In genomic region chr13:45630791-45631190, GRCh38 we compare ENCODE assay signal across 28 cellular contexts. TPM values are rescaled to one million over a fixed set of nuclear protein-coding genes. Genes with fewer than 3 reads are reported as not detected.
"Had no signal": no experiment of that assay in that cellular context is flagged by ENCODE, and none has a peak within 500 bp of the region (broad histone marks: within the 10 kb centered on the region; RNA-seq: fewer than 3 reads in every experiment).

No MANE protein-coding gene starts in this region.

- H3K27me3 ChIP-seq: body of pancreas, neural progenitor cell, stomach, upper lobe of left lung had no signal

- H2AFZ ChIP-seq: neural progenitor cell had no signal

- H3K4me1 Mint-ChIP-seq: activated CD4-positive, alpha-beta T cell treated with anti-CD3 and anti-CD28 coated beads for 36 hours had no signal

- FAIRE-seq: colon, kidney, small intestine, TTC549 had no signal

- H3K4me3 Mint-ChIP-seq: activated CD4-positive, alpha-beta T cell treated with anti-CD3 and anti-CD28 coated beads for 36 hours; activated naive CD8-positive, alpha-beta T cell; activated T-helper 1 cell treated with anti-CD3 and anti-CD28 coated beads, Interleukin-12 subunit alpha, Interleukin-12 subunit beta, Interleukin-2, Interleukin-4 antibody, amounts not matched to agents 30 ng/mL and 10 ng/mL and 1 ng/mL, durations not matched to agents 14 hours and 24 hours and 36 hours; neural progenitor cell; WTC11 had no signal

- H3K36me3 Mint-ChIP-seq: activated naive CD8-positive, alpha-beta T cell; neural progenitor cell; WTC11 had no signal

- H3K4me2 ChIP-seq: neural progenitor cell had no signal

- H3K27ac Mint-ChIP-seq: activated CD4-positive, alpha-beta T cell treated with anti-CD3 and anti-CD28 coated beads for 36 hours; activated naive CD8-positive, alpha-beta T cell; activated T-helper 1 cell treated with anti-CD3 and anti-CD28 coated beads, Interleukin-12 subunit alpha, Interleukin-12 subunit beta, Interleukin-2, Interleukin-4 antibody, amounts not matched to agents 30 ng/mL and 10 ng/mL and 1 ng/mL, durations not matched to agents 14 hours and 24 hours and 36 hours; neural progenitor cell; WTC11 had no signal

- H3K36me3 ChIP-seq: left ventricle myocardium inferior, neural progenitor cell, stomach, upper lobe of left lung had no signal

- H3K27ac ChIP-seq: body of pancreas, dorsolateral prefrontal cortex, epithelial cell of prostate, foreskin keratinocyte, left ventricle myocardium inferior, neural progenitor cell, psoas muscle, stomach, upper lobe of left lung had no signal

- H3K9me3 Mint-ChIP-seq: activated T-helper 1 cell treated with anti-CD3 and anti-CD28 coated beads, Interleukin-12 subunit alpha, Interleukin-12 subunit beta, Interleukin-2, Interleukin-4 antibody, amounts not matched to agents 30 ng/mL and 10 ng/mL and 1 ng/mL, durations not matched to agents 14 hours and 24 hours and 36 hours; WTC11 had no signal

- H3K4me3 ChIP-seq: body of pancreas, dorsolateral prefrontal cortex, left ventricle myocardium inferior, neural progenitor cell, psoas muscle, stomach, upper lobe of left lung had no signal

- H3K4me1 ChIP-seq: body of pancreas, foreskin keratinocyte, left ventricle myocardium inferior, stomach, upper lobe of left lung had no signal

- H3K9me3 ChIP-seq: body of pancreas, psoas muscle, upper lobe of left lung had no signal

- ATAC-seq: activated CD4-positive, alpha-beta T cell treated with anti-CD3 and anti-CD28 coated beads for 36 hours; body of pancreas; foreskin keratinocyte; psoas muscle; right cardiac atrium; WTC11 had no signal

- DNase-seq: activated CD4-positive, alpha-beta T cell treated with anti-CD3 and anti-CD28 coated beads for 36 hours; activated CD4-positive, alpha-beta T cell treated with anti-CD3 and anti-CD28 coated beads, Interleukin-2, amount 50 U/mL, for 48 hours; activated T-cell treated with anti-CD3 and anti-CD28 coated beads for 4 hours; amygdala; body of pancreas; central memory CD4-positive, alpha-beta T cell; dorsolateral prefrontal cortex; kidney; left ventricle myocardium inferior; psoas muscle; right cardiac atrium; small intestine; stimulated activated CD4-positive, alpha-beta T cell treated with anti-CD3 and anti-CD28 coated beads, Interleukin-15, amount 100 ng/mL, for 24 hours; stimulated activated CD4-positive, alpha-beta T cell treated with anti-CD3 and anti-CD28 coated beads, Interleukin-2, amount 100 ng/mL, for 48 hours; stomach; T-helper 2 cell; upper lobe of left lung had no signal

- H3K9ac ChIP-seq: neural progenitor cell had no signal

RNA-seq across cellular contexts. Expression of gene ERICH6B, which starts 15.3 kb away (rescaled TPM):
- total RNA-seq: activated CD4-positive, alpha-beta T cell treated with anti-CD3 and anti-CD28 coated beads for 36 hours; activated T-helper 1 cell treated with anti-CD3 and anti-CD28 coated beads, Interleukin-12 subunit alpha, Interleukin-12 subunit beta, Interleukin-2, Interleukin-4 antibody, amounts not matched to agents 30 ng/mL and 10 ng/mL and 1 ng/mL, durations not matched to agents 14 hours and 24 hours and 36 hours; body of pancreas; fibroblast of lung; foreskin keratinocyte; kidney; left ventricle myocardium inferior; mononuclear cell; osteocyte; psoas muscle; right cardiac atrium; stomach; upper lobe of left lung; WTC11 had no signal
- polyA plus RNA-seq: fibroblast of lung, foreskin keratinocyte, psoas muscle, right cardiac atrium, small intestine, stomach had no signal
